9 cellular contexts compared by ENCODE assay signal in genomic region chr6:2524090-2524489, GRCh38.
DNase-seq lines count a peak whose midpoint lies in the region; ATAC-seq and TF ChIP-seq lines count a peak whose summit lies in the region.
"Had no signal": no experiment of that assay in that cellular context is flagged by ENCODE, and none has a peak within 500 bp of the region (broad histone marks: within the 10 kb centered on the region; RNA-seq: fewer than 3 reads in every experiment).

No MANE protein-coding gene starts in this region.

- no peak overlapping the region for H3K27ac ChIP-seq in right lobe of liver
- H3K27ac ChIP-seq: RWPE1 had no signal

- no peaks in the 10 kb centered on the region for H3K36me3 ChIP-seq in right lobe of liver

- in situ Hi-C loops in astrocyte of the cerebellum (cut with HindIII; ENCODE audit: low sequenced_read_pairs): no loop called here

- ATAC-seq in right lobe of liver: peak; percentile 40 to 76 (median 60)

- TF ChIP-seq EP300 in Ishikawa (IDR thresholded peaks at IDR 0.05; ENCODE audit: borderline replicate concordance): no peak

- no peaks in the 10 kb centered on the region for H3K27me3 ChIP-seq in right lobe of liver

- no peak overlapping the region for H3K4me3 ChIP-seq in astrocyte of the cerebellum (ENCODE audit: low read depth, low read length)
- no peak overlapping the region for H3K4me3 ChIP-seq in right lobe of liver

- no peaks in the 10 kb centered on the region for H3K9me3 ChIP-seq in right lobe of liver

- TF ChIP-seq CTCF in astrocyte of the cerebellum (IDR thresholded peaks at IDR 0.05; ENCODE audit: low read depth, low read length, missing control alignments) (peak; percentile 18), right lobe of liver (IDR thresholded peaks at IDR 0.05) (peak in 3 of 4 donors; percentile 25 to 40 (median 34))

- no peaks in the 10 kb centered on the region for H3K4me1 ChIP-seq in right lobe of liver

- intact Hi-C loops in right lobe of liver (cut with DNase I): no loop called here

- no peak for TF ChIP-seq POLR2A in right lobe of liver (IDR thresholded peaks at IDR 0.05)

- peak; percentile 38 for TF ChIP-seq RAD21 in Ishikawa (IDR thresholded peaks at IDR 0.05; ENCODE audit: low read depth)

- peak; percentile 32 for DNase-seq in NOMO-1 treated with DMSO at 0.1 percent for 48 hours (lab: John Stamatoyannopoulos, UW; ENCODE audit: unreplicated experiment)
- DNase-seq in NOMO-1 treated with dmso at 0.1 percent for 144 hours (lab: John Stamatoyannopoulos, UW; ENCODE audit: unreplicated experiment): no peak
- DNase-seq in astrocyte of the cerebellum (ENCODE audit: low read depth): no peak
- DNase-seq in right lobe of liver: no peak
- no peak for DNase-seq in cerebellar cortex (ENCODE audit: low spot score)
- DNase-seq in NCI-H146 treated with DMSO at 0.1 percent for 48 hours (lab: John Stamatoyannopoulos, UW; ENCODE audit: unreplicated experiment): no peak
- DNase-seq in NCI-H187 treated with DMSO at 0.1 percent for 48 hours (lab: John Stamatoyannopoulos, UW): no peak

TF ChIP-seq in Ishikawa, 13 proteins besides CTCF, POLR2A, EP300 and RAD21:
- no peak for TF ChIP-seq TEAD4 (IDR thresholded peaks at IDR 0.05)
